In genomic region chr20:58482416-58482815, GRCh38 we compare ENCODE assay signal across 22 cellular contexts. TPM values are rescaled to one million over a fixed set of nuclear protein-coding genes. Genes with fewer than 3 reads are reported as not detected.
A peak's percentile ranks its signal among the peaks of the same experiment; 100 is the strongest.
DNase-seq lines count a peak whose midpoint lies in the region; TF ChIP-seq lines count a peak whose summit lies in the region.
"Had no signal": no experiment of that assay in that cellular context is flagged by ENCODE, and none has a peak within 500 bp of the region (broad histone marks: within the 10 kb centered on the region; RNA-seq: fewer than 3 reads in every experiment).

No MANE protein-coding gene starts in this region.

- TF ChIP-seq CTCF in NB4 (IDR thresholded peaks at IDR 0.05; ENCODE audit: low read depth, low read length): no peak

- TF ChIP-seq POLR2A in NB4 (IDR thresholded peaks at IDR 0.05; ENCODE audit: extremely low read depth, insufficient read length): no peak

- H3K27ac Mint-ChIP-seq in activated CD4-positive, alpha-beta T cell treated with anti-CD3 and anti-CD28 coated beads, Interleukin-2, amount 10 ng/mL, durations not matched to agents 24 days and 14 days: no peak overlapping the region
- H3K27ac Mint-ChIP-seq: activated T-cell treated with anti-CD3 and anti-CD28 coated beads, Interleukin-2, amount 50 U/mL, for 72 hours; B cell; effector memory CD8-positive, alpha-beta T cell; immature natural killer cell had no signal

- intact Hi-C loops in activated CD4-positive, alpha-beta T cell treated with anti-CD3 and anti-CD28 coated beads, Interleukin-2, amount 10 ng/mL, durations not matched to agents 24 days and 14 days (cut with micrococcal nuclease): loop anchor here (10.0 kb wide), 2 partner anchors 152 to 362 kb away; no protein-coding TSS in a partner anchor

- DNase-seq in ELR (ENCODE audit: low read depth) (peak; percentile 44), NB4 (ENCODE audit: low read depth) (peak; percentile 35), dermis blood vessel endothelial cell (peak; percentile 62), mesenteric fat pad (ENCODE audit: low spot score) (peak; percentile 24), NCI-H748 treated with DMSO at 0.1 percent for 48 hours (lab: John Stamatoyannopoulos, UW) (no peak)
- DNase-seq in activated CD4-positive, alpha-beta T cell treated with anti-CD3 and anti-CD28 coated beads, Interleukin-2, amount 10 ng/mL, durations not matched to agents 24 days and 14 days: no peak
- no peak for DNase-seq in activated CD4-positive, alpha-beta T cell treated with anti-CD3 and anti-CD28 coated beads for 1 hour
- DNase-seq: activated naive CD4-positive, alpha-beta T cell treated with anti-CD3 and anti-CD28 coated beads, Interleukin-2, amount 50 U/mL, for 16 hours; activated T-cell treated with anti-CD3 and anti-CD28 coated beads, Interleukin-2, amount 50 U/mL, for 72 hours; aorta; effector memory CD8-positive, alpha-beta T cell; heart left ventricle; immature natural killer cell; NCI-H1048; NCI-H2081 treated with DMSO at 0.1 percent for 48 hours; NCI-H446 treated with DMSO at 0.1 percent for 48 hours; psoas muscle; stimulated activated naive CD8-positive, alpha-beta T cell treated with anti-CD3 and anti-CD28 coated beads, Interleukin-15, Interleukin-2, amounts not matched to agents 100 U/mL and 50 U/mL, for 24 hours; tibial artery had no signal

- H3K4me1 Mint-ChIP-seq in activated CD4-positive, alpha-beta T cell treated with anti-CD3 and anti-CD28 coated beads, Interleukin-2, amount 10 ng/mL, durations not matched to agents 24 days and 14 days: peaks cover 3% of the 10 kb centered on the region
- H3K4me1 Mint-ChIP-seq: B cell, immature natural killer cell had no signal

- no peak overlapping the region for H3K4me3 Mint-ChIP-seq in activated CD4-positive, alpha-beta T cell treated with anti-CD3 and anti-CD28 coated beads, Interleukin-2, amount 10 ng/mL, durations not matched to agents 24 days and 14 days
- H3K4me3 Mint-ChIP-seq: B cell; effector memory CD8-positive, alpha-beta T cell; immature natural killer cell had no signal

- no peaks in the 10 kb centered on the region for H3K36me3 Mint-ChIP-seq in activated CD4-positive, alpha-beta T cell treated with anti-CD3 and anti-CD28 coated beads, Interleukin-2, amount 10 ng/mL, durations not matched to agents 24 days and 14 days (ENCODE audit: low read depth)

- H3K9me3 Mint-ChIP-seq in activated CD4-positive, alpha-beta T cell treated with anti-CD3 and anti-CD28 coated beads, Interleukin-2, amount 10 ng/mL, durations not matched to agents 24 days and 14 days: peaks cover 7% of the 10 kb centered on the region

- no peak overlapping the region for H3K4me3 ChIP-seq in NB4 (ENCODE audit: low read depth, low read length)
- H3K4me3 ChIP-seq: heart left ventricle, psoas muscle, skin epidermis, tibial artery had no signal

- H3K27me3 Mint-ChIP-seq in activated CD4-positive, alpha-beta T cell treated with anti-CD3 and anti-CD28 coated beads, Interleukin-2, amount 10 ng/mL, durations not matched to agents 24 days and 14 days: peaks cover 13% of the 10 kb centered on the region

RNA-seq across cellular contexts. Expression of gene APCDD1L, which starts 32.8 kb away (rescaled TPM):
- total RNA-seq in dermis blood vessel endothelial cell (0.17 and 0.19 TPM in 2 replicates), mesenteric fat pad (not detected)
- total RNA-seq in activated CD4-positive, alpha-beta T cell treated with anti-CD3 and anti-CD28 coated beads, Interleukin-2, amount 10 ng/mL, durations not matched to agents 24 days and 14 days: not detected in 2 replicates
- total RNA-seq: activated T-cell treated with anti-CD3 and anti-CD28 coated beads, Interleukin-2, amount 50 U/mL, for 72 hours; B cell; cerebellum had no signal

Comparison
In these comparisons a context has a peak if more than half of its experiments do, and no peak if none do; other contexts are left out.
1. DNase-seq: peak in ELR (single experiment), NB4 (single experiment), dermis blood vessel endothelial cell (single experiment) and mesenteric fat pad (single experiment); none in activated CD4-positive, alpha-beta T cell treated with anti-CD3 and anti-CD28 coated beads, Interleukin-2, amount 10 ng/mL, durations not matched to agents 24 days and 14 days (single experiment), NCI-H748 treated with DMSO at 0.1 percent for 48 hours (single experiment) and activated CD4-positive, alpha-beta T cell treated with anti-CD3 and anti-CD28 coated beads for 1 hour (single experiment).